In genomic region chr1:235917267-235917811, GRCh38 we compare ENCODE assay signal across 1 cellular context.
A peak's percentile ranks its signal among the peaks of the same experiment; 100 is the strongest.
TF ChIP-seq lines count a peak whose summit lies in the region.

No MANE protein-coding gene starts in this region.

TF ChIP-seq in GM12878, 131 proteins besides CTCF, POLR2A, EP300 and RAD21 (continued from another document and continues in another):
- no peak for TF ChIP-seq ZBTB40 (IDR thresholded peaks at IDR 0.05; ENCODE audit: borderline replicate concordance)
- TF ChIP-seq MTA2 (IDR thresholded peaks at IDR 0.05; ENCODE audit: low read depth), result peak; percentile 53; the same call in 1 of the 2 replicates
- TF ChIP-seq PML (IDR thresholded peaks at IDR 0.05; ENCODE audit: low read length), result no peak
- TF ChIP-seq HDAC2 (IDR thresholded peaks at IDR 0.05), result no peak
- TF ChIP-seq TARDBP (IDR thresholded peaks at IDR 0.05; ENCODE audit: borderline replicate concordance), result no peak
- no peak for TF ChIP-seq BACH1 (IDR thresholded peaks at IDR 0.05; ENCODE audit: borderline replicate concordance)
- no peak for TF ChIP-seq LARP7 (IDR thresholded peaks at IDR 0.05)
- peak; percentile 52; the same call in 1 of the 2 replicates for TF ChIP-seq NFIC (IDR thresholded peaks at IDR 0.05; ENCODE audit: low read depth, low read length)
- TF ChIP-seq IKZF2 (IDR thresholded peaks at IDR 0.05), result peak in 1 of 2 experiments; percentile 58; a peak in 3 of 4 replicates
- no peak for TF ChIP-seq WRNIP1 (IDR thresholded peaks at IDR 0.05; ENCODE audit: borderline replicate concordance, low read depth, low read length)
- no peak for TF ChIP-seq FOXK2 (IDR thresholded peaks at IDR 0.05)
- no peak for TF ChIP-seq SMC3 (IDR thresholded peaks at IDR 0.05; ENCODE audit: borderline replicate concordance, low read length)
- TF ChIP-seq CREM (IDR thresholded peaks at IDR 0.05; ENCODE audit: low read depth), result no peak
- no peak for TF ChIP-seq USF2 (IDR thresholded peaks at IDR 0.05; ENCODE audit: borderline replicate concordance, low read depth, low read length)
- TF ChIP-seq RBBP5 (conservative IDR thresholded peaks at IDR 0.05), result no peak
- peak; percentile 55; the same call in 1 of the 2 replicates for TF ChIP-seq NFXL1 (IDR thresholded peaks at IDR 0.05; ENCODE audit: borderline replicate concordance)
- no peak for TF ChIP-seq SIX5 (IDR thresholded peaks at IDR 0.05; ENCODE audit: low read depth, low read length, severe bottlenecking)
- no peak for TF ChIP-seq NBN (IDR thresholded peaks at IDR 0.05)
- no peak for TF ChIP-seq NR2F1 (conservative IDR thresholded peaks at IDR 0.05)
- TF ChIP-seq IRF5 (IDR thresholded peaks at IDR 0.05; ENCODE audit: borderline replicate concordance), result no peak
- TF ChIP-seq REST (IDR thresholded peaks at IDR 0.05; ENCODE audit: low read depth, low read length), result no peak
- no peak for TF ChIP-seq STAT3 (IDR thresholded peaks at IDR 0.05; ENCODE audit: low read depth, low read length)
- TF ChIP-seq TAF1 (IDR thresholded peaks at IDR 0.05; ENCODE audit: borderline replicate concordance, low read depth, low read length), result no peak
- peak; percentile 88 for TF ChIP-seq SMARCA5 (IDR thresholded peaks at IDR 0.05)
- TF ChIP-seq CUX1 (IDR thresholded peaks at IDR 0.05; ENCODE audit: insufficient replicate concordance, low read depth, low read length), result no peak
- no peak for TF ChIP-seq MYB (IDR thresholded peaks at IDR 0.05; ENCODE audit: borderline replicate concordance, low read depth, low read length)
- TF ChIP-seq JUNB (IDR thresholded peaks at IDR 0.05), result peak; percentile 55
- TF ChIP-seq CBFB (IDR thresholded peaks at IDR 0.05; ENCODE audit: low read depth), result no peak
- peak; percentile 67 for TF ChIP-seq RELB (IDR thresholded peaks at IDR 0.05; ENCODE audit: low read depth)
- TF ChIP-seq TCF3 (IDR thresholded peaks at IDR 0.05; ENCODE audit: borderline replicate concordance, insufficient read depth, low read depth, low read length), result no peak
- no peak for TF ChIP-seq TBL1XR1 (IDR thresholded peaks at IDR 0.05; ENCODE audit: low read depth, low read length)
- peak; percentile 79 for TF ChIP-seq ZNF687 (IDR thresholded peaks at IDR 0.05)
- TF ChIP-seq GATAD2B (conservative IDR thresholded peaks at IDR 0.05; ENCODE audit: low read depth), result no peak
- no peak for TF ChIP-seq HDGF (IDR thresholded peaks at IDR 0.05)
- TF ChIP-seq PBX3 (IDR thresholded peaks at IDR 0.05; ENCODE audit: insufficient replicate concordance, low read depth, low read length), result no peak
- TF ChIP-seq SMAD1 (IDR thresholded peaks at IDR 0.05; ENCODE audit: low read depth, partially characterized antibody), result peak; percentile 61
- peak; percentile 56 for TF ChIP-seq IKZF1 (conservative IDR thresholded peaks at IDR 0.05)
